Comparison of ENCODE assay signal across 17 cellular contexts in the genomic region with DNA sequence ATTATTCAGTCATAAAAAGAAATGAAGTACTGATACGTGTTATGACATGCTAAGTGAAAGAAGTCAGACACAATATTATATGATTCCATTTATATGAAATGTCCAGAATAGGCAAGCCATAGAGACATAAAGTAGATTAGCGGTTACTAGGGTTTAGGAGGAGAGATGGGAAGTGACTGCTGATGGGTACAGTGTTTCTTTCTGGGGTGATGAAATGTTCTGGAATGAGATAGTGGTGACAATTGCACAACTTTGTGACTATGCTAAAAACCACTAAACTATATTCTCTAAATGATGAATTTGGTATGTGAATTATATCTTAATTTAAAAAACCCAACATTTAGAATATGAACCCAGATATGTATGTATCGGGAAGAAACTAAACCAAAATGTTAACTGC. TPM values are rescaled to one million over a fixed set of nuclear protein-coding genes. Genes with fewer than 3 reads are reported as not detected.
DNase-seq lines count a peak whose midpoint lies in the region; ATAC-seq lines count a peak whose summit lies in the region.
"Had no signal": no experiment of that assay in that cellular context is flagged by ENCODE, and none has a peak within 500 bp of the region (broad histone marks: within the 10 kb centered on the region; RNA-seq: fewer than 3 reads in every experiment).

No MANE protein-coding gene starts in this region.

- peak; percentile 18 for DNase-seq in CD1c-positive myeloid dendritic cell (ENCODE audit: extremely low spot score)
- peak; percentile 51 for DNase-seq in LHCN-M2 (ENCODE audit: low read depth)
- DNase-seq in amniotic epithelial cell (ENCODE audit: low read depth): peak; percentile 68
- no peak for DNase-seq in right cardiac atrium
- no peak for DNase-seq in OCI-M2 (lab: John Stamatoyannopoulos, UW; ENCODE audit: unreplicated experiment)
- no peak for DNase-seq in activated T-cell treated with anti-CD3 and anti-CD28 coated beads for 4 hours
- DNase-seq: activated CD8-positive, alpha-beta memory T cell treated with anti-CD3 and anti-CD28 coated beads, Interleukin-2, amount 50 U/mL, for 48 hours; BE2C; DMS 273 treated with DMSO at 0.1 percent for 48 hours; hippocampal formation; NCI-H1092; NCI-H82; ovary; tibial artery had no signal

- H3K27ac ChIP-seq in right cardiac atrium (ENCODE audit: low read length): no peak overlapping the region
- H3K27ac ChIP-seq: ovary, tibial artery had no signal

- intact Hi-C loops in right cardiac atrium (cut with DNase I): no loop called here

- H3K27me3 ChIP-seq in right cardiac atrium (ENCODE audit: control insufficient read depth, insufficient read depth): no peaks in the 10 kb centered on the region
- H3K27me3 ChIP-seq: BE2C, ovary, tibial artery had no signal

- H3K4me3 ChIP-seq in right cardiac atrium (ENCODE audit: low read length): no peak overlapping the region
- H3K4me3 ChIP-seq: ovary, tibial artery had no signal

- ATAC-seq in right cardiac atrium (peak; percentile 64 to 76), HG03175 (IDR thresholded peaks at IDR 0.05; ENCODE audit: unreplicated experiment) (no peak), GM18520 (IDR thresholded peaks at IDR 0.05; ENCODE audit: unreplicated experiment) (no peak)
- ATAC-seq: HCT116 had no signal

- H3K4me1 ChIP-seq in right cardiac atrium (ENCODE audit: control insufficient read depth, insufficient read depth, low read length): no peaks in the 10 kb centered on the region
- H3K4me1 ChIP-seq: BE2C, tibial artery had no signal

- H3K9me3 ChIP-seq in right cardiac atrium (ENCODE audit: control insufficient read depth, low read length): no peaks in the 10 kb centered on the region
- H3K9me3 ChIP-seq: BE2C, ovary, tibial artery had no signal

- WGBS in right cardiac atrium: 81% methylated on average over 3 of the region's 3 CpGs

RNA-seq across cellular contexts. Expression of gene IPP, which starts 27.6 kb away (rescaled TPM):
- total RNA-seq in LHCN-M2 (2014; rRNA removed): 10.8 and 11.5 TPM in 2 replicates
- 10.8 TPM for polyA plus RNA-seq in LHCN-M2 (2012)
- total RNA-seq in right cardiac atrium: 10 to 100 TPM; 12.2 to 20.2 (median 15.7) TPM
- 7.4 TPM for polyA plus RNA-seq in right cardiac atrium

RNA-seq across cellular contexts. Expression of gene TMEM69, which starts 34.8 kb away (rescaled TPM):
- total RNA-seq in LHCN-M2 (2014; rRNA removed): 22.3 and 29.6 TPM in 2 replicates
- 12.7 TPM for polyA plus RNA-seq in LHCN-M2 (2012)
- 10 to 100 TPM; 21.6 to 30.9 (median 24.1) TPM for total RNA-seq in right cardiac atrium
- polyA plus RNA-seq in right cardiac atrium: 32.4 TPM

RNA-seq across cellular contexts. Expression of gene GPBP1L1, which starts 36.5 kb away (rescaled TPM):
- total RNA-seq in LHCN-M2 (2014; rRNA removed) (110 and 116 TPM in 2 replicates), right cardiac atrium (10 to 100 TPM; 75.4 to 83.1 (median 79.9) TPM)
- polyA plus RNA-seq in LHCN-M2 (2012): 24.6 TPM
- 47.9 TPM for polyA plus RNA-seq in right cardiac atrium

Comparison
In these comparisons a context has a peak if more than half of its experiments do, and no peak if none do; other contexts are left out.
1. DNase-seq: peak in CD1c-positive myeloid dendritic cell (single experiment), LHCN-M2 (single experiment) and amniotic epithelial cell (single experiment); none in right cardiac atrium (0 of 3), OCI-M2 (single experiment) and activated T-cell treated with anti-CD3 and anti-CD28 coated beads for 4 hours (single experiment).
2. ATAC-seq: peak in right cardiac atrium (2 of 2); none in HG03175 (single experiment) and GM18520 (single experiment).